ENCODE assay signal across 9 cellular contexts in genomic region chr5:58466939-58467338, GRCh38.
DNase-seq lines count a peak whose midpoint lies in the region; ATAC-seq and TF ChIP-seq lines count a peak whose summit lies in the region.
"Had no signal": no experiment of that assay in that cellular context is flagged by ENCODE, and none has a peak within 500 bp of the region (broad histone marks: within the 10 kb centered on the region; RNA-seq: fewer than 3 reads in every experiment).

No MANE protein-coding gene starts in this region.

- ATAC-seq in GM18909 (IDR thresholded peaks at IDR 0.05; ENCODE audit: poor library complexity, unreplicated experiment): peak; percentile 99
- peak; percentile 100 for ATAC-seq in HG02938 (IDR thresholded peaks at IDR 0.05; ENCODE audit: unreplicated experiment)

- no peaks in the 10 kb centered on the region for H4K20me1 ChIP-seq in OCI-LY3 (ENCODE audit: insufficient read depth, low read length)

- no peak overlapping the region for H3K4me3 ChIP-seq in AG10803 (ENCODE audit: low read length)
- H3K4me3 ChIP-seq in OCI-LY3 (ENCODE audit: low read length): no peak overlapping the region
- H3K4me3 ChIP-seq in epithelial cell of esophagus (ENCODE audit: low read length): no peak overlapping the region

- H3K27ac ChIP-seq in OCI-LY3 (ENCODE audit: low read length): no peak overlapping the region
- H3K27ac ChIP-seq: neutrophil had no signal

- H3K9me3 ChIP-seq in OCI-LY3 (ENCODE audit: insufficient read depth, low read length): no peaks in the 10 kb centered on the region
- H3K9me3 ChIP-seq: neutrophil had no signal

- TF ChIP-seq CTCF in AG10803 (conservative IDR thresholded peaks at IDR 0.05; ENCODE audit: low read length) (no peak), OCI-LY3 (IDR thresholded peaks at IDR 0.05; ENCODE audit: low read depth, low read length) (no peak), epithelial cell of esophagus (IDR thresholded peaks at IDR 0.05; ENCODE audit: insufficient read depth, low read depth, low read length, missing control alignments) (peak; percentile 25)

- peak overlapping the region; percentile 20 for H3K4me2 ChIP-seq in OCI-LY3 (ENCODE audit: low read length)

- H3K9ac ChIP-seq in OCI-LY3 (ENCODE audit: low read length): no peak overlapping the region

- peaks cover 31% of the 10 kb centered on the region for H3K4me1 ChIP-seq in OCI-LY3 (ENCODE audit: low read length)

- H3K27me3 ChIP-seq in OCI-LY3 (ENCODE audit: low read depth, low read length): no peaks in the 10 kb centered on the region
- H3K27me3 ChIP-seq: neutrophil had no signal

- no peak overlapping the region for H2AFZ ChIP-seq in OCI-LY3 (ENCODE audit: low read depth, low read length)

- H3K36me3 ChIP-seq in OCI-LY3 (replicated peaks; ENCODE audit: low read depth, low read length): no peaks in the 10 kb centered on the region
- H3K36me3 ChIP-seq: neutrophil had no signal

- H3K79me2 ChIP-seq in OCI-LY3 (ENCODE audit: low read length): no peaks in the 10 kb centered on the region

- DNase-seq in AG10803 (ENCODE audit: low read depth): peak; percentile 30
- peak; percentile 62 for DNase-seq in epithelial cell of esophagus (ENCODE audit: low read depth)
- no peak for DNase-seq in GF-D8 (lab: John Stamatoyannopoulos, UW)
- no peak for DNase-seq in D341Med (ENCODE audit: low spot score)
- no peak for DNase-seq in epidermal melanocyte (ENCODE audit: insufficient read length, low spot score)

Comparison
In these comparisons a context has a peak if more than half of its experiments do, and no peak if none do; other contexts are left out.
1. DNase-seq: peak in AG10803 (single experiment) and epithelial cell of esophagus (single experiment); none in GF-D8 (single experiment), D341Med (single experiment) and epidermal melanocyte (single experiment).